Comparison of ENCODE assay signal across 9 cellular contexts in genomic region chr1:89631756-89632155, GRCh38. TPM values are rescaled to one million over a fixed set of nuclear protein-coding genes. Genes with fewer than 3 reads are reported as not detected.
DNase-seq lines count a peak whose midpoint lies in the region; ATAC-seq and TF ChIP-seq lines count a peak whose summit lies in the region.
"Had no signal": no experiment of that assay in that cellular context is flagged by ENCODE, and none has a peak within 500 bp of the region (broad histone marks: within the 10 kb centered on the region; RNA-seq: fewer than 3 reads in every experiment).

No MANE protein-coding gene starts in this region.

- WGBS in H9 (ENCODE audit: extremely low coverage, insufficient read length, low lambda C conversion rate) = no CpG with 5 or more reads among the region's 7 CpGs
- WGBS in smooth muscle cell (ENCODE audit: low lambda C conversion rate) = 76% methylated on average over 7 of the region's 7 CpGs

- H3T11ph ChIP-seq in H9 (ENCODE audit: low read length) = no peak overlapping the region

- H3K18ac ChIP-seq in H9 (ENCODE audit: insufficient read length, low read depth, low read length) = no peak overlapping the region

- no peak overlapping the region for H4K91ac ChIP-seq in H9 (ENCODE audit: insufficient read length, low read depth, low read length)

- H3K36me3 Mint-ChIP-seq in H9 (ENCODE audit: insufficient read depth in 1 of 3, low read depth in 3 of 3) = no peaks in the 10 kb centered on the region
- peaks cover 45% of the 10 kb centered on the region for H3K36me3 Mint-ChIP-seq in activated T-helper 17 cell treated with anti-CD3 and anti-CD28 coated beads, Interleukin-2, amount 50 U/mL, for 72 hours (ENCODE audit: low read depth)

- H3K79me2 ChIP-seq in H9 (ENCODE audit: insufficient read depth, low read length) = no peaks in the 10 kb centered on the region
- H3K79me2 ChIP-seq in smooth muscle cell (ENCODE audit: low read depth) = peaks cover 6% of the 10 kb centered on the region

- peaks cover 20 to 24% of the 10 kb centered on the region in 2 experiments for H3K4me1 Mint-ChIP-seq in H9
- peaks cover 55% of the 10 kb centered on the region for H3K4me1 Mint-ChIP-seq in activated T-helper 17 cell treated with anti-CD3 and anti-CD28 coated beads, Interleukin-2, amount 50 U/mL, for 72 hours

- DNase-seq in H9 (no peak), right atrium auricular region (ENCODE audit: low spot score) (no peak), smooth muscle cell (lab: John Stamatoyannopoulos, UW; ENCODE audit: unreplicated experiment) (no peak), NCI-H2196 treated with DMSO at 0.1 percent for 48 hours (lab: John Stamatoyannopoulos, UW; ENCODE audit: unreplicated experiment) (no peak)
- DNase-seq: stimulated activated CD4-positive, alpha-beta T cell treated with anti-CD3 and anti-CD28 coated beads, Interleukin-2, amount 100 ng/mL, for 24 hours had no signal

- H3K9me3 Mint-ChIP-seq in H9 = no peaks in the 10 kb centered on the region
- no peaks in the 10 kb centered on the region for H3K9me3 Mint-ChIP-seq in activated T-helper 17 cell treated with anti-CD3 and anti-CD28 coated beads, Interleukin-2, amount 50 U/mL, for 72 hours

- peaks cover 22% of the 10 kb centered on the region for H3K23me2 ChIP-seq in H9 (ENCODE audit: insufficient read length, low read depth, low read length, poor library complexity, severe bottlenecking)

- no peak for TF ChIP-seq CTCF in H9 (conservative IDR thresholded peaks at IDR 0.05)
- TF ChIP-seq CTCF in right atrium auricular region (IDR thresholded peaks at IDR 0.05) = no peak
- no peak for TF ChIP-seq CTCF in smooth muscle cell (IDR thresholded peaks at IDR 0.05; ENCODE audit: borderline replicate concordance, insufficient read depth, poor library complexity, severe bottlenecking)

- peaks cover 5% of the 10 kb centered on the region; the same call in 1 of the 2 replicates for H3K27me3 ChIP-seq in H9 (ENCODE audit: insufficient read depth, low read length)
- H3K27me3 ChIP-seq in right atrium auricular region = no peaks in the 10 kb centered on the region
- H3K27me3 ChIP-seq in smooth muscle cell (ENCODE audit: low read depth) = peaks cover 5% of the 10 kb centered on the region

- no peak overlapping the region for H4K8ac ChIP-seq in H9 (replicated peaks; ENCODE audit: insufficient read length, low read depth, low read length)

- H3K36me3 ChIP-seq in right atrium auricular region (no peaks in the 10 kb centered on the region), smooth muscle cell (ENCODE audit: low read depth) (no peaks in the 10 kb centered on the region)

- H3K9ac ChIP-seq in H9 (ENCODE audit: extremely low read depth, insufficient read length, low read length) (no peak overlapping the region), smooth muscle cell (ENCODE audit: low read depth) (no peak overlapping the region)

- H2BK5ac ChIP-seq in H9 (ENCODE audit: insufficient read length, low read length) = no peak overlapping the region

- H2BK12ac ChIP-seq in H9 (ENCODE audit: insufficient read length, low read depth, low read length) = no peak overlapping the region

- no peak overlapping the region for H3K23ac ChIP-seq in H9 (ENCODE audit: insufficient read length, low read depth, low read length)

- H3K4me3 Mint-ChIP-seq in H9 = peak overlapping the region; percentile 83 to 93
- peak overlapping the region; percentile 91 for H3K4me3 Mint-ChIP-seq in activated T-helper 17 cell treated with anti-CD3 and anti-CD28 coated beads, Interleukin-2, amount 50 U/mL, for 72 hours

- no peaks in the 10 kb centered on the region for H3K9me3 ChIP-seq in H9 (ENCODE audit: control insufficient read depth, low read depth, low read length)
- H3K9me3 ChIP-seq in right atrium auricular region = no peaks in the 10 kb centered on the region
- no peaks in the 10 kb centered on the region for H3K9me3 ChIP-seq in smooth muscle cell (replicated peaks; ENCODE audit: low read depth)

- H3K4me2 ChIP-seq in H9 (ENCODE audit: insufficient read depth, insufficient read length, low read length) (peak overlapping the region; percentile 82), smooth muscle cell (peak overlapping the region; percentile 89)

- peak overlapping the region; percentile 96 to 97 for H3K4me3 ChIP-seq in right atrium auricular region
- peak overlapping the region; percentile 86 for H3K4me3 ChIP-seq in smooth muscle cell

- no peak overlapping the region for H3K14ac ChIP-seq in H9 (ENCODE audit: insufficient read depth, low read length)

- H3K27ac ChIP-seq in H9 (ENCODE audit: insufficient read length, low read depth, low read length) = no peak overlapping the region
- H3K27ac ChIP-seq in right atrium auricular region = peak overlapping the region; percentile 94 to 97
- H3K27ac ChIP-seq in smooth muscle cell (ENCODE audit: low read depth) = no peak overlapping the region

- no peak overlapping the region for H3K4ac ChIP-seq in H9 (ENCODE audit: low read depth, low read length)

- ATAC-seq in activated T-helper 17 cell treated with anti-CD3 and anti-CD28 coated beads, Interleukin-2, amount 50 U/mL, for 72 hours (replicated peaks) = no peak
- no peak for ATAC-seq in GM18868 (IDR thresholded peaks at IDR 0.05; ENCODE audit: unreplicated experiment)
- ATAC-seq in HG02759 (IDR thresholded peaks at IDR 0.05; ENCODE audit: unreplicated experiment) = no peak
- ATAC-seq in HG03378 (IDR thresholded peaks at IDR 0.05; ENCODE audit: unreplicated experiment) = no peak

- no peak overlapping the region for H2BK20ac ChIP-seq in H9 (ENCODE audit: low read depth, low read length, poor library complexity, severe bottlenecking)

- peaks cover 41% of the 10 kb centered on the region for H3K27me3 Mint-ChIP-seq in H9 (ENCODE audit: low read depth)
- H3K27me3 Mint-ChIP-seq in activated T-helper 17 cell treated with anti-CD3 and anti-CD28 coated beads, Interleukin-2, amount 50 U/mL, for 72 hours = no peaks in the 10 kb centered on the region

- no peak overlapping the region for H2BK15ac ChIP-seq in H9 (ENCODE audit: low read depth, low read length)

- H3K4me1 ChIP-seq in H9 (ENCODE audit: insufficient read depth, low read length) = no peaks in the 10 kb centered on the region
- peaks cover 0 to 40% of the 10 kb centered on the region in 2 donors for H3K4me1 ChIP-seq in right atrium auricular region
- H3K4me1 ChIP-seq in smooth muscle cell (ENCODE audit: low read depth) = peaks cover 14% of the 10 kb centered on the region

- no peaks in the 10 kb centered on the region for H3K79me1 ChIP-seq in H9 (ENCODE audit: insufficient read depth, low read depth, low read length, poor library complexity, severe bottlenecking)

- no peak overlapping the region for H3K56ac ChIP-seq in H9 (ENCODE audit: insufficient read length, low read depth, low read length)

- no peak overlapping the region for H2AK5ac ChIP-seq in H9 (ENCODE audit: insufficient read length, low read length)

- H3F3A ChIP-seq in smooth muscle cell (ENCODE audit: low read depth) = no peaks in the 10 kb centered on the region

- H4K20me1 ChIP-seq in H9 (ENCODE audit: control insufficient read depth, insufficient read depth, insufficient read length) = no peaks in the 10 kb centered on the region
- H4K20me1 ChIP-seq in smooth muscle cell (ENCODE audit: low read depth) = no peaks in the 10 kb centered on the region

- H2BK120ac ChIP-seq in H9 (ENCODE audit: low read depth, low read length, poor library complexity, severe bottlenecking) = no peak overlapping the region

- no peak overlapping the region for H2AFZ ChIP-seq in H9 (ENCODE audit: low read length)
- H2AFZ ChIP-seq in smooth muscle cell (ENCODE audit: low read depth) = peak overlapping the region; percentile 97

- no peak overlapping the region for H4K5ac ChIP-seq in H9 (ENCODE audit: insufficient read length, low read depth, low read length)

- H3K27ac Mint-ChIP-seq in H9 = no peak overlapping the region
- peak overlapping the region; percentile 97 for H3K27ac Mint-ChIP-seq in activated T-helper 17 cell treated with anti-CD3 and anti-CD28 coated beads, Interleukin-2, amount 50 U/mL, for 72 hours

RNA-seq across cellular contexts. Expression of gene LRRC8C, which starts 1.2 kb away (rescaled TPM):
- total RNA-seq in H9 (2021) = 1.8 and 1.9 TPM in 2 replicates
- total RNA-seq in activated T-helper 17 cell treated with anti-CD3 and anti-CD28 coated beads, Interleukin-2, amount 50 U/mL, for 72 hours = 10 to 100 TPM; 27.7 to 50.4 TPM
- total RNA-seq in right atrium auricular region = 10 to 100 TPM in 1 of 2 donors, 1 to 10 TPM in 1; 9.0 to 11.5 TPM
- total RNA-seq in smooth muscle cell = 4.9 and 7.2 TPM in 2 replicates
- polyA plus RNA-seq in smooth muscle cell = 2.2 and 2.6 TPM in 2 replicates

Comparison
In these comparisons a context has a peak if more than half of its experiments do, and no peak if none do; other contexts are left out.
1. H3K27ac ChIP-seq: peak in right atrium auricular region (2 of 2); none in H9 (single experiment) and smooth muscle cell (single experiment).